ENCODE assay signal across 28 cellular contexts in genomic region chr2:207428573-207428972, GRCh38.
"Had no signal": no experiment of that assay in that cellular context is flagged by ENCODE, and none has a peak within 500 bp of the region (broad histone marks: within the 10 kb centered on the region; RNA-seq: fewer than 3 reads in every experiment).

No MANE protein-coding gene starts in this region.

- H3K4me3 Mint-ChIP-seq: dendritic cell treated with granulocyte-macrophage colony-stimulating factor and Interleukin-4, amounts not matched to agents 40 ng/mL and 50 ng/mL, for 4 days; effector memory CD8-positive, alpha-beta T cell; endodermal cell had no signal

- H3K9me3 ChIP-seq: colonic mucosa, esophagus muscularis mucosa, esophagus squamous epithelium, gastrocnemius medialis, gastroesophageal sphincter, heart right ventricle had no signal

- H3K9me3 Mint-ChIP-seq: endodermal cell had no signal

- H3K4me1 Mint-ChIP-seq: endodermal cell had no signal

- H3K36me3 ChIP-seq: colonic mucosa, esophagus muscularis mucosa, esophagus squamous epithelium, gastrocnemius medialis, gastroesophageal sphincter, heart left ventricle, heart right ventricle had no signal

- ATAC-seq: effector memory CD8-positive, alpha-beta T cell; esophagus mucosa; foreskin keratinocyte; gastrocnemius medialis; gastroesophageal sphincter; heart left ventricle; heart right ventricle had no signal

- FAIRE-seq: colon, endometrium, endothelial cell of umbilical vein, frontal cortex had no signal

- H3K4me2 ChIP-seq: hepatocyte had no signal

- H3K27ac Mint-ChIP-seq: dendritic cell treated with granulocyte-macrophage colony-stimulating factor and Interleukin-4, amounts not matched to agents 40 ng/mL and 50 ng/mL, for 4 days; effector memory CD8-positive, alpha-beta T cell; endodermal cell had no signal

- H3K27me3 Mint-ChIP-seq: dendritic cell treated with granulocyte-macrophage colony-stimulating factor and Interleukin-4, amounts not matched to agents 40 ng/mL and 50 ng/mL, for 4 days had no signal

- H3K79me2 ChIP-seq: hepatocyte had no signal

- H3K27me3 ChIP-seq: colonic mucosa, esophagus muscularis mucosa, esophagus squamous epithelium, foreskin keratinocyte, gastrocnemius medialis, gastroesophageal sphincter, heart left ventricle, heart right ventricle, hepatocyte had no signal

- H3K4me1 ChIP-seq: colonic mucosa, esophagus muscularis mucosa, esophagus squamous epithelium, gastrocnemius medialis, gastroesophageal sphincter, heart left ventricle, heart right ventricle had no signal

- H2AFZ ChIP-seq: hepatocyte had no signal

- H3K27ac ChIP-seq: colonic mucosa, coronary artery, epithelial cell of prostate, esophagus muscularis mucosa, esophagus squamous epithelium, foreskin keratinocyte, gastrocnemius medialis, gastroesophageal sphincter, heart left ventricle, heart right ventricle, hepatocyte had no signal

- H3K4me3 ChIP-seq: colonic mucosa, coronary artery, esophagus muscularis mucosa, esophagus squamous epithelium, gastrocnemius medialis, gastroesophageal sphincter, heart left ventricle, heart right ventricle, hepatocyte had no signal

- DNase-seq: colonic mucosa; cortex of kidney; dermis blood vessel endothelial cell; effector CD8-positive, alpha-beta T cell; effector memory CD4-positive, alpha-beta T cell; effector memory CD8-positive, alpha-beta T cell; endodermal cell; erythroblast; esophagus squamous epithelium; foreskin fibroblast; foreskin keratinocyte; foreskin melanocyte; gastrocnemius medialis; glutamatergic neuron; head of caudate nucleus; heart left ventricle; heart right ventricle had no signal
